ENCODE assay signal across 11 cellular contexts in genomic region chr7:128221929-128222403, GRCh38. TPM values are rescaled to one million over a fixed set of nuclear protein-coding genes. Genes with fewer than 3 reads are reported as not detected.
A peak's percentile ranks its signal among the peaks of the same experiment; 100 is the strongest.
DNase-seq lines count a peak whose midpoint lies in the region; ATAC-seq, FAIRE-seq and TF ChIP-seq lines count a peak whose summit lies in the region.
"Had no signal": no experiment of that assay in that cellular context is flagged by ENCODE, and none has a peak within 500 bp of the region (broad histone marks: within the 10 kb centered on the region; RNA-seq: fewer than 3 reads in every experiment).

No MANE protein-coding gene starts in this region.

- H3K4me1 ChIP-seq in MM.1S (ENCODE audit: low read length) = no peaks in the 10 kb centered on the region
- H3K4me1 ChIP-seq: suprapubic skin had no signal

- no peak overlapping the region for H3K27ac ChIP-seq in MM.1S (ENCODE audit: low read length)
- H3K27ac ChIP-seq: suprapubic skin had no signal

- H3F3A ChIP-seq in MM.1S (ENCODE audit: insufficient read depth, low read length) = no peaks in the 10 kb centered on the region

- in situ Hi-C loops in ACHN (cut with HindIII; ENCODE audit: low pct_ligation_motif_present, low pct_unique_long_range_greater_than_20kb, low sequenced_read_pairs) = loop anchor here (25.0 kb wide), 1 partner anchor 510 kb away; no protein-coding TSS in a partner anchor

- ATAC-seq in GM21825 (IDR thresholded peaks at IDR 0.05; ENCODE audit: unreplicated experiment) (no peak), GM18517 (IDR thresholded peaks at IDR 0.05; ENCODE audit: unreplicated experiment) (no peak)

- TF ChIP-seq CTCF in fibroblast of villous mesenchyme (IDR thresholded peaks at IDR 0.05; ENCODE audit: insufficient read depth, low read depth, low read length) (no peak), MM.1S (IDR thresholded peaks at IDR 0.05; ENCODE audit: low read length) (no peak)

- no peak overlapping the region for H3K9ac ChIP-seq in MM.1S (ENCODE audit: low read length)

- no peaks in the 10 kb centered on the region for H3K36me3 ChIP-seq in MM.1S (replicated peaks; ENCODE audit: insufficient read depth, low read length)
- H3K36me3 ChIP-seq: suprapubic skin had no signal

- TF ChIP-seq POLR2A in H54 (IDR thresholded peaks at IDR 0.05; ENCODE audit: low read depth, low read length) = no peak

- H3K4me2 ChIP-seq in MM.1S (ENCODE audit: low read depth, low read length) = no peak overlapping the region

- no peaks in the 10 kb centered on the region for H4K20me1 ChIP-seq in MM.1S (ENCODE audit: insufficient read depth, low read length)

- H3K9me2 ChIP-seq in MM.1S (replicated peaks; ENCODE audit: insufficient read depth, low read length) = no peaks in the 10 kb centered on the region

- DNase-seq in ACHN = peak; percentile 87
- DNase-seq in H54 (ENCODE audit: insufficient read length, low spot score) = peak; percentile 66
- DNase-seq in RKO (ENCODE audit: low spot score) = peak; percentile 80
- peak; percentile 32 for DNase-seq in fibroblast of villous mesenchyme (ENCODE audit: low read depth)
- DNase-seq in MM.1S = no peak
- no peak for DNase-seq in NCI-H82 treated with DMSO at 0.1 percent for 48 hours (lab: John Stamatoyannopoulos, UW; ENCODE audit: unreplicated experiment)
- DNase-seq: activated CD4-positive, alpha-beta T cell treated with anti-CD3 and anti-CD28 coated beads, Interleukin-2, amount 10 ng/mL, durations not matched to agents 7 days and 5 days had no signal

- H3K27me3 ChIP-seq in MM.1S (replicated peaks; ENCODE audit: insufficient read depth, low read length) = no peaks in the 10 kb centered on the region

- H3K79me2 ChIP-seq in MM.1S (ENCODE audit: low read length) = no peaks in the 10 kb centered on the region

- H3K9me3 ChIP-seq in MM.1S (replicated peaks; ENCODE audit: insufficient read depth, low read length) = no peaks in the 10 kb centered on the region
- H3K9me3 ChIP-seq: suprapubic skin had no signal

- no peak for FAIRE-seq in H54 (lab: Jason Lieb, UNC)
- FAIRE-seq: GM18507 had no signal

- no peak overlapping the region for H3K4me3 ChIP-seq in fibroblast of villous mesenchyme (ENCODE audit: low read depth, low read length)
- no peak overlapping the region for H3K4me3 ChIP-seq in MM.1S (ENCODE audit: low read length)
- H3K4me3 ChIP-seq: suprapubic skin had no signal

- H2AFZ ChIP-seq in MM.1S (ENCODE audit: low read length) = no peak overlapping the region

RNA-seq across cellular contexts. Expression of gene LEP, which starts 19.1 kb away (rescaled TPM):
- not detected in 2 replicates for total RNA-seq in fibroblast of villous mesenchyme
- total RNA-seq: activated CD4-positive, alpha-beta T cell treated with anti-CD3 and anti-CD28 coated beads, Interleukin-2, amount 10 ng/mL, durations not matched to agents 7 days and 5 days had no signal

Comparison
In these comparisons a context has a peak if more than half of its experiments do, and no peak if none do; other contexts are left out.
1. DNase-seq: peak in ACHN (single experiment), H54 (single experiment), RKO (single experiment) and fibroblast of villous mesenchyme (single experiment); none in MM.1S (single experiment) and NCI-H82 treated with DMSO at 0.1 percent for 48 hours (single experiment).